Comparison of ENCODE assay signal across 12 cellular contexts in genomic region chr7:129859188-129859587, GRCh38.
A peak's percentile ranks its signal among the peaks of the same experiment; 100 is the strongest.
DNase-seq lines count a peak whose midpoint lies in the region; ATAC-seq and TF ChIP-seq lines count a peak whose summit lies in the region.
"Had no signal": no experiment of that assay in that cellular context is flagged by ENCODE, and none has a peak within 500 bp of the region (broad histone marks: within the 10 kb centered on the region; RNA-seq: fewer than 3 reads in every experiment).

No MANE protein-coding gene starts in this region.

- TF ChIP-seq POLR2A in adrenal gland (IDR thresholded peaks at IDR 0.05) = no peak

- H3K27me3 ChIP-seq in Karpas-422 (ENCODE audit: low read length) = no peaks in the 10 kb centered on the region
- no peaks in the 10 kb centered on the region for H3K27me3 ChIP-seq in adrenal gland
- H3K27me3 ChIP-seq: transverse colon had no signal

- intact Hi-C loops in adrenal gland (cut with DNase I) = no loop called here
- intact Hi-C loops in mucosa of descending colon (cut with DNase I, micrococcal nuclease) = no loop called here

- no peak overlapping the region for H3K4me3 ChIP-seq in GM12864 (ENCODE audit: low read depth, low read length)
- peak overlapping the region; percentile 14; the same call in 1 of the 2 replicates for H3K4me3 ChIP-seq in Karpas-422 (ENCODE audit: low read length)
- no peak overlapping the region for H3K4me3 ChIP-seq in adrenal gland
- H3K4me3 ChIP-seq in mucosa of descending colon = no peak overlapping the region
- H3K4me3 ChIP-seq: transverse colon had no signal

- H3K9me3 ChIP-seq in Karpas-422 (ENCODE audit: low read length) = no peaks in the 10 kb centered on the region
- no peaks in the 10 kb centered on the region for H3K9me3 ChIP-seq in adrenal gland (replicated peaks in 1 of 3)
- H3K9me3 ChIP-seq in mucosa of descending colon = no peaks in the 10 kb centered on the region
- H3K9me3 ChIP-seq: transverse colon had no signal

- peaks cover 76% of the 10 kb centered on the region for H3K79me2 ChIP-seq in Karpas-422 (ENCODE audit: low read length)

- H3K4me1 ChIP-seq in Karpas-422 (ENCODE audit: low read length) = peaks cover 53% of the 10 kb centered on the region
- peaks cover 57 to 95% of the 10 kb centered on the region in 2 donors for H3K4me1 ChIP-seq in adrenal gland (replicated peaks in 1 of 2)
- H3K4me1 ChIP-seq in mucosa of descending colon (ENCODE audit: low read depth) = no peaks in the 10 kb centered on the region

- no peaks in the 10 kb centered on the region for H3K9me2 ChIP-seq in Karpas-422 (replicated peaks; ENCODE audit: insufficient read depth, low read length)

- H3K36me3 ChIP-seq in Karpas-422 (ENCODE audit: insufficient read depth, low read length) (no peaks in the 10 kb centered on the region), adrenal gland (replicated peaks in 1 of 2) (no peaks in the 10 kb centered on the region), mucosa of descending colon (ENCODE audit: low read depth) (no peaks in the 10 kb centered on the region)
- H3K36me3 ChIP-seq: transverse colon had no signal

- H4K20me1 ChIP-seq in Karpas-422 (ENCODE audit: insufficient read depth, low read depth, low read length) = no peaks in the 10 kb centered on the region

- TF ChIP-seq CTCF in GM12864 (IDR thresholded peaks at IDR 0.05; ENCODE audit: low read depth, low read length, missing control alignments) (no peak), adrenal gland (IDR thresholded peaks at IDR 0.05) (no peak), mucosa of descending colon (IDR thresholded peaks at IDR 0.05) (no peak)

- no peak overlapping the region for H2AFZ ChIP-seq in Karpas-422 (ENCODE audit: low read length)

- ATAC-seq in mucosa of descending colon = peak; percentile 24
- no peak for ATAC-seq in esophagus mucosa
- ATAC-seq in GM19328 (IDR thresholded peaks at IDR 0.05; ENCODE audit: unreplicated experiment) = no peak
- ATAC-seq: T-helper 17 cell had no signal

- H3K27ac ChIP-seq in Karpas-422 (ENCODE audit: low read length) (peak overlapping the region; percentile 52), adrenal gland (peak overlapping the region in 4 of 5 donors; percentile 5 to 69 (median 37))

- H3K4me2 ChIP-seq in Karpas-422 (ENCODE audit: low read depth, low read length, poor library complexity, severe bottlenecking) = peak overlapping the region; percentile 54

- 42 to 65% (median 54%) methylated on average over 2 of the region's 2 CpGs for WGBS in adrenal gland, 4 donors

- H3K9ac ChIP-seq in Karpas-422 (ENCODE audit: low read length) = no peak overlapping the region

- DNase-seq in GM12864 (ENCODE audit: low read depth) (peak; percentile 27), Karpas-422 (peak; percentile 63), adrenal gland (peak in 1 of 7 donors; percentile 37), mucosa of descending colon (no peak), NCI-H2196 (lab: John Stamatoyannopoulos, UW; ENCODE audit: unreplicated experiment) (no peak), HT-29 (ENCODE audit: low spot score) (no peak)
- DNase-seq: NCI-H187; stimulated activated CD4-positive, alpha-beta T cell treated with anti-CD3 and anti-CD28 coated beads, Interleukin-2, amount 100 ng/mL, for 24 hours; T-helper 17 cell; transverse colon had no signal

Comparison
In these comparisons a context has a peak if more than half of its experiments do, and no peak if none do; other contexts are left out.
1. DNase-seq: peak in GM12864 (single experiment) and Karpas-422 (single experiment); none in mucosa of descending colon (0 of 3), NCI-H2196 (single experiment) and HT-29 (single experiment).